In the genomic region with DNA sequence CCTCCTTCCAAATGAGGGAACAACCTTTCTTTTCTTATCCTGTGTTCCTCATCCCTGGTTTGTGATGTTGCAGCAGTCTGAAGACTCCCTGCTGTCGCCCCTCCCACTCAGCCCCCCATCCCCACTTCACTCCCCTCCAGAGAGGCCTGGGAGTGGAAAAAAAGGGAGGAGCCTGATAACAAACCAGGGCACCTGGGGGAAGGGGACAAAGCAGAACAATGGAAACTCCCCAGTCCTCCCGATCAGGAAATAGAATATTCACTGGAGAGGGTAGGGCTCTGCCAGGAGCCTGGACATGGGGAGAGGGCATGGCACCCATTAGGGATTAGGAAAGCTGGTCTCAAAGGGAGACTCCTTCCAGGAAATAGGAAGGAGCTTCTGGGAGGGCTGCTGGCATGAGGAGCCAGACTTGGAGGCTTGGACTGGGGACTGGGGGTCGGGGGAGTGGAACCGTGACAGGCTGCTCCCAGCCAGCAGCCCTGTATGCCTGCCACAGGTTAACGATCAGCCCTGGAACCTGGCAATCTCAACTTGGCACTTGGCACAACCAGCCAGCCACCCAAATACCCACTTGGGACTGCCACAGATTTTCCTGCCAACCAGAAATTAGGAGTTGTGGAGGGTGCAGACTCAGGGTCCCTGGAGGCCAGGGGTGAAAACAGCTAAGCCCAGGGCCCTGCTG, we compare ENCODE assay signal across 20 cellular contexts. TPM values are rescaled to one million over a fixed set of nuclear protein-coding genes. Genes with fewer than 3 reads are reported as not detected.
DNase-seq lines count a peak whose midpoint lies in the region; ATAC-seq and TF ChIP-seq lines count a peak whose summit lies in the region.
"Had no signal": no experiment of that assay in that cellular context is flagged by ENCODE, and none has a peak within 500 bp of the region (broad histone marks: within the 10 kb centered on the region; RNA-seq: fewer than 3 reads in every experiment).

No MANE protein-coding gene starts in this region.

- peaks cover 0 to 4% of the 10 kb centered on the region in 2 donors for H3K36me3 ChIP-seq in thyroid gland
- H3K36me3 ChIP-seq: cardiac muscle cell, ovary, upper lobe of right lung had no signal

- 7 to 20% methylated on average over 2 to 5 of the region's 5 CpGs for WGBS in thyroid gland, 2 donors

- peaks cover 9 to 18% of the 10 kb centered on the region in 2 donors for H3K4me1 ChIP-seq in thyroid gland

- H3K27me3 ChIP-seq in thyroid gland, result no peaks in the 10 kb centered on the region
- no peaks in the 10 kb centered on the region for H3K27me3 ChIP-seq in CD4-positive, alpha-beta T cell (ENCODE audit: control insufficient read depth, insufficient read depth, low read length)
- H3K27me3 ChIP-seq: cardiac muscle cell, ovary, upper lobe of right lung had no signal

- H3K27ac Mint-ChIP-seq in CD4-positive, alpha-beta T cell, result no peak overlapping the region
- H3K27ac Mint-ChIP-seq: IgD-negative memory B cell; mesothelial cell of epicardium; stimulated activated memory B cell treated with anti-CD40 and anti-IgM and Interleukin-4, amounts not matched to agents 10 μg/mL and 1 μg/mL and 100 μg/mL, for 72 hours had no signal

- TF ChIP-seq CTCF in thyroid gland (IDR thresholded peaks at IDR 0.05), result no peak
- TF ChIP-seq CTCF in GM10248 (IDR thresholded peaks at IDR 0.05; ENCODE audit: control extremely low read depth, extremely low read depth, low read depth, missing control alignments), result no peak
- TF ChIP-seq CTCF in CD4-positive, alpha-beta T cell (IDR thresholded peaks at IDR 0.05), result no peak

- H3K9me3 ChIP-seq in thyroid gland, result no peaks in the 10 kb centered on the region
- H3K9me3 ChIP-seq in CD4-positive, alpha-beta T cell (ENCODE audit: control insufficient read depth, low read length), result no peaks in the 10 kb centered on the region
- H3K9me3 ChIP-seq: ovary, SK-N-SH, upper lobe of right lung had no signal

- peaks cover 5% of the 10 kb centered on the region for H3K27me3 Mint-ChIP-seq in CD4-positive, alpha-beta T cell

- no peaks in the 10 kb centered on the region for H3K4me1 Mint-ChIP-seq in CD4-positive, alpha-beta T cell (ENCODE audit: low read depth)
- H3K4me1 Mint-ChIP-seq: stimulated activated memory B cell treated with anti-CD40 and anti-IgM and Interleukin-4, amounts not matched to agents 10 μg/mL and 1 μg/mL and 100 μg/mL, for 72 hours had no signal

- intact Hi-C loops in thyroid gland (cut with DNase I), result no loop called here
- intact Hi-C loops in CD4-positive, alpha-beta T cell (cut with DNase I, micrococcal nuclease), result no loop called here

- peak overlapping the region; percentile 10 to 49 (median 17) for H3K27ac ChIP-seq in thyroid gland
- no peak overlapping the region for H3K27ac ChIP-seq in CD4-positive, alpha-beta T cell (ENCODE audit: low read depth, low read length)
- H3K27ac ChIP-seq: cardiac muscle cell, ovary, upper lobe of right lung had no signal

- POLR2A ChIA-PET in GM10248 (lab: Yijun Ruan, JAX), result no interaction called here
- POLR2A ChIA-PET in CD4-positive, alpha-beta T cell (lab: Charles Lee), result interaction anchor here (1.4 kb wide), 1 partner anchor 8 kb away, joined by 5 read pairs; no protein-coding TSS in a partner anchor

- no peak overlapping the region for H3K4me3 Mint-ChIP-seq in CD4-positive, alpha-beta T cell
- H3K4me3 Mint-ChIP-seq: IgD-negative memory B cell; mesothelial cell of epicardium; stimulated activated memory B cell treated with anti-CD40 and anti-IgM and Interleukin-4, amounts not matched to agents 10 μg/mL and 1 μg/mL and 100 μg/mL, for 72 hours had no signal

- no peak for ATAC-seq in HG03095 (IDR thresholded peaks at IDR 0.05; ENCODE audit: unreplicated experiment)
- ATAC-seq in CD4-positive, alpha-beta T cell (ENCODE audit: poor library complexity), result no peak
- ATAC-seq: PC-3; stimulated activated memory B cell treated with anti-CD40 and anti-IgM and Interleukin-4, amounts not matched to agents 10 μg/mL and 1 μg/mL and 100 μg/mL, for 72 hours; upper lobe of right lung had no signal

- DNase-seq in NCI-H748 (lab: John Stamatoyannopoulos, UW; ENCODE audit: unreplicated experiment) (peak; percentile 23), NCI-H748 treated with DMSO at 0.1 percent for 48 hours (lab: John Stamatoyannopoulos, UW) (no peak), NCI-H510A treated with DMSO at 0.1 percent for 48 hours (lab: John Stamatoyannopoulos, UW) (peak; percentile 44), iPS-NIHi11 (ENCODE audit: low spot score) (peak; percentile 75), thyroid gland (peak in 1 of 2 donors; percentile 25), GM10248 (ENCODE audit: extremely low spot score) (no peak)
- no peak for DNase-seq in CD4-positive, alpha-beta T cell
- DNase-seq: activated T-cell treated with anti-CD3 and anti-CD28 coated beads, Interleukin-2, amount 50 U/mL, for 48 hours; foreskin fibroblast; GF-D8; NCI-H446 treated with DMSO at 0.1 percent for 48 hours; ovary; PC-3; SK-N-SH; upper lobe of right lung had no signal

- no peaks in the 10 kb centered on the region for H3K9me3 Mint-ChIP-seq in CD4-positive, alpha-beta T cell
- H3K9me3 Mint-ChIP-seq: mesothelial cell of epicardium; stimulated activated memory B cell treated with anti-CD40 and anti-IgM and Interleukin-4, amounts not matched to agents 10 μg/mL and 1 μg/mL and 100 μg/mL, for 72 hours had no signal

- H3K4me3 ChIP-seq in thyroid gland (replicated peaks in 1 of 3), result no peak overlapping the region
- H3K4me3 ChIP-seq: cardiac muscle cell, ovary, upper lobe of right lung had no signal

- CTCF ChIA-PET in GM10248 (lab: Yijun Ruan, JAX), result interaction anchor here (1.3 to 3.5 kb wide), 5 partner anchors 21 to 285 kb away, joined by 4 to 10 read pairs (median 5); no protein-coding TSS in a partner anchor
- CTCF ChIA-PET in CD4-positive, alpha-beta T cell (lab: Charles Lee), result interaction anchor here (0.8 kb wide), 1 partner anchor 21 kb away, joined by 3 read pairs; no protein-coding TSS in a partner anchor

- no peaks in the 10 kb centered on the region for H3K36me3 Mint-ChIP-seq in CD4-positive, alpha-beta T cell (ENCODE audit: low read depth)
- H3K36me3 Mint-ChIP-seq: IgD-negative memory B cell; mesothelial cell of epicardium; stimulated activated memory B cell treated with anti-CD40 and anti-IgM and Interleukin-4, amounts not matched to agents 10 μg/mL and 1 μg/mL and 100 μg/mL, for 72 hours had no signal

- TF ChIP-seq POLR2A in thyroid gland (IDR thresholded peaks at IDR 0.05), result no peak

RNA-seq across cellular contexts. Expression of a gene that starts 20.0 kb away (rescaled TPM):
- total RNA-seq in thyroid gland, result 10 to 100 TPM; 23.4 to 76.2 (median 37.5) TPM
- under 1 TPM in 1 of 2 experiments, not detected in 1; 0.17 TPM for total RNA-seq in CD4-positive, alpha-beta T cell

Comparison
In these comparisons a context has a peak if more than half of its experiments do, and no peak if none do; other contexts are left out.
1. DNase-seq: peak in NCI-H748 (single experiment), NCI-H510A treated with DMSO at 0.1 percent for 48 hours (single experiment) and iPS-NIHi11 (single experiment); none in NCI-H748 treated with DMSO at 0.1 percent for 48 hours (single experiment), GM10248 (single experiment) and CD4-positive, alpha-beta T cell (0 of 10).
2. RNA of a gene that starts 20.0 kb away (total RNA-seq): 23.4 to 76.2 TPM in thyroid gland; 0.17 TPM in CD4-positive, alpha-beta T cell; every median in the first group is over 10 times any median in the second.